2 cellular contexts compared by ENCODE assay signal in the genomic region with DNA sequence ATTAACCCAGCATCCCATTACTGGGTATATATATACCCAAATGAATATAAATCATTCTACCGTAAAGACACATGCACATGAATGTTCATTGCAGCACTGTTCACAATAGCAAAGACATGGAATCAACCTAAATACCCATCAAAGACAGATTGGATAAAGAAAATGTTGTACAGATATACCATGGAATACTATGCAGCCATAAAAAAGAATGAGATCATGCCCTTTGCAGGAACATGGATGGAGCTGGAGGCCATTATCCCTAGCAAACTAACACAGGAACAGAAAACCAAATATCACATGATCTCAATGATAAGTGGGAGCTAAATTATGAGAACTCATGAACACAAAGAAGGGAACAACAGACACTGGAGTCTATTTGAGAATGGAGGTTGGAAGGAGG.
DNase-seq lines count a peak whose midpoint lies in the region; ATAC-seq, FAIRE-seq and TF ChIP-seq lines count a peak whose summit lies in the region.
"Not testable (repeated sequence)": the region's sequence is repeated elsewhere in the genome, so short reads cannot be mapped to it uniquely, and the experiment has no call there.

No MANE protein-coding gene starts in this region.

- intact Hi-C loops in K562 (cut with micrococcal nuclease) = loop anchor here (5.0 kb wide), 1 partner anchor 64 kb away; no protein-coding TSS in a partner anchor

- not testable (repeated sequence) for H3K9ac ChIP-seq in K562 (ENCODE audit: insufficient read depth in 1 of 2, low read depth in 2 of 2, low read length in 2 of 2)

- H3K4me3 ChIP-seq in HEK293 (ENCODE audit: low read depth, low read length); K562: not testable (repeated sequence)

- H3K4me1 ChIP-seq in HEK293 (ENCODE audit: control insufficient read depth, insufficient read depth, low read length) = not testable (repeated sequence)
- peaks cover 10 to 11% of the 10 kb centered on the region in 2 experiments; a peak in 3 of 5 replicates for H3K4me1 ChIP-seq in K562 (replicated peaks in 1 of 2; ENCODE audit: control insufficient read depth in 2 of 2, insufficient read depth in 2 of 2, low read length in 2 of 2)

- not testable (repeated sequence) for H3K79me2 ChIP-seq in K562 (ENCODE audit: control insufficient read depth, insufficient read depth, low read length)

- not testable (repeated sequence) for H3K9me3 ChIP-seq in HEK293 (ENCODE audit: control insufficient read depth, insufficient read depth, low read depth, low read length); K562 (replicated peaks; ENCODE audit: control insufficient read depth, insufficient read depth, low read depth, low read length)

- not testable (repeated sequence) for TF ChIP-seq CTCF in HEK293 (tag by site-specific recombination; IDR thresholded peaks at IDR 0.05); K562 (IDR thresholded peaks at IDR 0.05 in 2 of 3, conservative IDR thresholded peaks at IDR 0.05 in 1 of 3; ENCODE audit: insufficient read depth in 2 of 3, low read depth in 1 of 3, low read length in 3 of 3)

- not testable (repeated sequence) for ATAC-seq in K562

- POLR2A ChIA-PET in HEK293 (lab: Yijun Ruan, JAX) = interaction anchor here (0.7 kb wide), 1 partner anchor 63 kb away, joined by 5 read pairs; no protein-coding TSS in a partner anchor
- POLR2A ChIA-PET in K562 (lab: Yijun Ruan, JAX) = not testable (repeated sequence)

- H3K27me3 ChIP-seq in K562 (ENCODE audit: control insufficient read depth in 2 of 2, insufficient read depth in 2 of 2, low read length in 2 of 2) = peaks cover 9 to 12% of the 10 kb centered on the region in 2 experiments; a peak in 4 of 5 replicates

- H2AFZ ChIP-seq in K562 (ENCODE audit: low read depth, low read length) = not testable (repeated sequence)

- not testable (repeated sequence) for FAIRE-seq in K562 (lab: Jason Lieb, UNC)

- WGBS in K562 (ENCODE audit: insufficient coverage, low coverage, missing lambda C conversion rate) = 0% methylated on average over 1 of the region's 1 CpG

- TF ChIP-seq RAD21 in K562 (CRISPR knock-in tag; conservative IDR thresholded peaks at IDR 0.05 in 1 of 2, IDR thresholded peaks at IDR 0.05 in 1 of 2) = not testable (repeated sequence)

- not testable (repeated sequence) for H3K36me3 ChIP-seq in HEK293 (ENCODE audit: control insufficient read depth in 2 of 2, insufficient read depth in 1 of 2, low read length in 2 of 2); K562 (ENCODE audit: control insufficient read depth, insufficient read depth, low read length)

- H3K4me2 ChIP-seq in K562 (ENCODE audit: insufficient read depth, low read length) = not testable (repeated sequence)

- CTCF ChIA-PET in HEK293 (lab: Yijun Ruan, JAX) = interaction anchor here (1.0 kb wide), 1 partner anchor 29 kb away, joined by 12 read pairs; no protein-coding TSS in a partner anchor
- CTCF ChIA-PET in K562 (lab: Yijun Ruan, JAX; ENCODE audit: low intra/inter-chr PET ratio) = not testable (repeated sequence)

- not testable (repeated sequence) for TF ChIP-seq POLR2A in K562 (conservative IDR thresholded peaks at IDR 0.05)

- H3K27ac ChIP-seq in HEK293 (ENCODE audit: extremely low read depth, low read depth, low read length); K562 (ENCODE audit: extremely low read depth, low read depth, low read length): not testable (repeated sequence)

- peaks cover 13% of the 10 kb centered on the region for H4K20me1 ChIP-seq in K562 (replicated peaks; ENCODE audit: control insufficient read depth, insufficient read depth, low read length)

- not testable (repeated sequence) for DNase-seq in K562 (ENCODE audit: extremely low read depth in 1 of 4, low spot score in 3 of 4)

- in situ Hi-C loops in K562 (cut with MboI) = loop anchor here (10.0 kb wide), 1 partner anchor 1031 kb away; no protein-coding TSS in a partner anchor

- not testable (repeated sequence) for BruUV-seq in K562 (replicated peaks; lab: Mats Ljungman, UMichigan)

- H3K9me1 ChIP-seq in K562 (ENCODE audit: control insufficient read depth, insufficient read depth, low read length) = not testable (repeated sequence)

- TF ChIP-seq EP300 in K562 (IDR thresholded peaks at IDR 0.05; ENCODE audit: low read length) = not testable (repeated sequence)

TF ChIP-seq in HEK293, 187 proteins besides CTCF, POLR2A, EP300 and RAD21:
- TF ChIP-seq ZNF146 (tag by site-specific recombination; IDR thresholded peaks at IDR 0.05) = peak; percentile 71
- TF ChIP-seq, protein P1, sequence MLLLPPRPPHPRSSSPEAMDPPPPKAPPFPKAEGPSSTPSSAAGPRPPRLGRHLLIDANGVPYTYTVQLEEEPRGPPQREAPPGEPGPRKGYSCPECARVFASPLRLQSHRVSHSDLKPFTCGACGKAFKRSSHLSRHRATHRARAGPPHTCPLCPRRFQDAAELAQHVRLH (tag by site-specific recombination; IDR thresholded peaks at IDR 0.05) = 0 out of 2 replicates have a peak, but pooled peaks have one; percentile 18

TF ChIP-seq in K562, 482 proteins besides CTCF, POLR2A, EP300 and RAD21:
- TF ChIP-seq, protein P2, sequence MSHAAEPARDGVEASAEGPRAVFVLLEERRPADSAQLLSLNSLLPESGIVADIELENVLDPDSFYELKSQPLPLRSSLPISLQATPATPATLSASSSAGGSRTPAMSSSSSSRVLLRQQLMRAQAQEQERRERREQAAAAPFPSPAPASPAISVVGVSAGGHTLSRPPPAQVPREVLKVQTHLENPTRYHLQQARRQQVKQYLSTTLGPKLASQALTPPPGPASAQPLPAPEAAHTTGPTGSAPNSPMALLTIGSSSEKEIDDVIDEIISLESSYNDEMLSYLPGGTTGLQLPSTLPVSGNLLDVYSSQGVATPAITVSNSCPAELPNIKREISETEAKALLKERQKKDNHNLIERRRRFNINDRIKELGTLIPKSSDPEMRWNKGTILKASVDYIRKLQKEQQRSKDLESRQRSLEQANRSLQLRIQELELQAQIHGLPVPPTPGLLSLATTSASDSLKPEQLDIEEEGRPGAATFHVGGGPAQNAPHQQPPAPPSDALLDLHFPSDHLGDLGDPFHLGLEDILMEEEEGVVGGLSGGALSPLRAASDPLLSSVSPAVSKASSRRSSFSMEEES (CRISPR knock-in tag; IDR thresholded peaks at IDR 0.05) = peak; percentile 20; the same call in 1 of the 2 replicates
- peak; percentile 28; the same call in 1 of the 2 replicates for TF ChIP-seq BCOR (IDR thresholded peaks at IDR 0.05)
- peak; percentile 54 for TF ChIP-seq ZNF146 (CRISPR knock-in tag; IDR thresholded peaks at IDR 0.05; ENCODE audit: unreplicated experiment)
